1 cellular context compared by ENCODE assay signal in the genomic region with DNA sequence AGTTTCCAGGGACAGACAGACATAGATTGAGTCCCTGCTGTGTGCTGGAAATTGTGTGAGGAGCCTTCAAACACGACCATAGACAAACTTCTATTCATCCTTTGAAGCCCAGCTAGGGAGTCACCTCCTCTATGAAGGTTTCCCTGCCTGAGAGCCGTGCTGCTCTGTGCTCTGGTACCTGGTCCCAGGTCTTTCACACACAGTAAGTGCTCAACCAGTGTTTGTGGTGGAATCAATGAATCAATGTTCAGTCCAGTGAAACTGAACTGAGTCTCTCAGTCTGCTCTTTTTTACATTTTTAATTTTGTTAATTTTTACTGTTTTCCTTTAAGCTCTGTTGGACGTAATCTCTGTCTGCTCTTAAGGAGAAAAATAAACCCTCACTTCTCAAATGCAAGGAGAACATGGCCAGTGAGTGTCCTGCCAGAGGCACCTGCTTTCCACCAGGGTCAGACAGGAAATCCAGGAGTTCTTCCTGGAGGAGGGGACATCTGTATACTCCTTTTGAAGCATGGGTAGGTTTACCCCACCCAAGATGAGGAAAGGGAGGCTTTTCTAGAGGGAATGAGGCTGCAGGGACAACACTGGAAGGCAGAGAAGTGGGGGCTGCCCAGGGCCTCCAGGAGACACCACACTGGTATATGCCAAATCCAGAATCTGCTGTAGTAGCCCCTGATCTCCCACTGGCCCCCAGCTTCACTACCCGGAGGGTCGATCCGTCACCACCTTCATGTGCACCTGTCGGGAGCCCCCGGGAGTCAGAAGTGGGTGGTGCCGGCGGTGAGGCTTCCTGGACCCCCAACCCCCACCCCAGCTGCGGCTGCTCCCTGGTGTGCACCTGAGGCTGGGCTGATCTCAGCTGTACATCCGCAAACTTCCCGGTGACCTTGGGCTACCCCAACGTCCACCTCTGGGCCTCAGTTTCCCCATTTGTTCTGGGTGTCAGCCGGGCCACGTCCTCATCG.
TF ChIP-seq lines count a peak whose summit lies in the region.

No MANE protein-coding gene starts in this region.

TF ChIP-seq in GM23338, 12 proteins besides CTCF, POLR2A, EP300 and RAD21 (continued from another document):
- TF ChIP-seq, protein P1, sequence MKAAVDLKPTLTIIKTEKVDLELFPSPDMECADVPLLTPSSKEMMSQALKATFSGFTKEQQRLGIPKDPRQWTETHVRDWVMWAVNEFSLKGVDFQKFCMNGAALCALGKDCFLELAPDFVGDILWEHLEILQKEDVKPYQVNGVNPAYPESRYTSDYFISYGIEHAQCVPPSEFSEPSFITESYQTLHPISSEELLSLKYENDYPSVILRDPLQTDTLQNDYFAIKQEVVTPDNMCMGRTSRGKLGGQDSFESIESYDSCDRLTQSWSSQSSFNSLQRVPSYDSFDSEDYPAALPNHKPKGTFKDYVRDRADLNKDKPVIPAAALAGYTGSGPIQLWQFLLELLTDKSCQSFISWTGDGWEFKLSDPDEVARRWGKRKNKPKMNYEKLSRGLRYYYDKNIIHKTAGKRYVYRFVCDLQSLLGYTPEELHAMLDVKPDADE (IDR thresholded peaks at IDR 0.05) = no peak
